ENCODE assay signal across 8 cellular contexts in the genomic region with DNA sequence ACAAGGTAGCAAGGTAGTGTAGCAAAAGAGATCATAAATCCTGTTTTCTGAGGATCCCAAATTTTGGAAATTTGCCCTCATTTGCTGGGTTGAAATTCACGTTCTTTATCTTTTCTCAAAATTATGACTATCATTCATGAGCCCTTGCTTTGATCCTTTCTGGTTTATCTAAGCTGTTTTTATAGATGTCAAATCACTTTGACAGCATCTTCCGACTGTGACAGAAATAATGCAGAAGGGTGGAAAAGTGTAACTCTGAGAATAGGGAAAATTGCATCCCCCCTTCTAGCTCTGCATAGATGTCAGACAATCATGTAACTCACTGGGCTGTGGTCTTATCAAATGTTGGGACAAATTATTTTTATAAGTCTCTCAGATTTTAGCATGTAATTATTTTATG.
"Had no signal": no experiment of that assay in that cellular context is flagged by ENCODE, and none has a peak within 500 bp of the region (broad histone marks: within the 10 kb centered on the region; RNA-seq: fewer than 3 reads in every experiment).

No MANE protein-coding gene starts in this region.

- H3K4me3 ChIP-seq: GM23248, GM23338, HAP-1 had no signal

- H3K4me3 Mint-ChIP-seq: GM23338, H9, HFFc6 had no signal

- H2AFZ ChIP-seq: GM23248, GM23338 had no signal

- DNase-seq: GM23248, GOT3, H7, H9, HCEC 1CT, HFFc6 had no signal

- H3K36me3 ChIP-seq: HAP-1 had no signal

- H3K4me2 ChIP-seq: GM23338 had no signal

- H3K9ac ChIP-seq: GM23248 had no signal

- H3K9me3 ChIP-seq: HAP-1 had no signal

- H3K27ac Mint-ChIP-seq: GM23338, HFFc6 had no signal

- H3K27ac ChIP-seq: GM23248 had no signal
